21 cellular contexts compared by ENCODE assay signal in genomic region chr4:52612341-52612740, GRCh38.
"Had no signal": no experiment of that assay in that cellular context is flagged by ENCODE, and none has a peak within 500 bp of the region (broad histone marks: within the 10 kb centered on the region; RNA-seq: fewer than 3 reads in every experiment).

No MANE protein-coding gene starts in this region.

- H3K9me3 ChIP-seq: gastrocnemius medialis, heart right ventricle, left lung, lower lobe of right lung, prostate gland, right lobe of liver, tibial artery, upper lobe of right lung, vagina had no signal

- ATAC-seq: gastrocnemius medialis; heart right ventricle; left lung; lower lobe of right lung; stimulated activated memory B cell treated with anti-CD40 and anti-IgM and Interleukin-4, amounts not matched to agents 10 μg/mL and 1 μg/mL and 100 μg/mL, for 72 hours; upper lobe of right lung had no signal

- H3K27me3 Mint-ChIP-seq: naive B cell; stimulated activated memory B cell treated with anti-CD40 and anti-IgM and Interleukin-4, amounts not matched to agents 10 μg/mL and 1 μg/mL and 100 μg/mL, for 72 hours; stimulated activated naive CD8-positive, alpha-beta T cell treated with anti-CD3 and anti-CD28 coated beads, Interleukin-15, Interleukin-2, amounts not matched to agents 100 ng/mL and 50 ng/mL, for 24 hours had no signal

- H3K4me3 Mint-ChIP-seq: naive B cell; nephron; stimulated activated memory B cell treated with anti-CD40 and anti-IgM and Interleukin-4, amounts not matched to agents 10 μg/mL and 1 μg/mL and 100 μg/mL, for 72 hours; stimulated activated naive CD8-positive, alpha-beta T cell treated with anti-CD3 and anti-CD28 coated beads, Interleukin-15, Interleukin-2, amounts not matched to agents 100 ng/mL and 50 ng/mL, for 24 hours had no signal

- H3K9ac ChIP-seq: parathyroid adenoma had no signal

- H3K4me1 Mint-ChIP-seq: stimulated activated memory B cell treated with anti-CD40 and anti-IgM and Interleukin-4, amounts not matched to agents 10 μg/mL and 1 μg/mL and 100 μg/mL, for 72 hours had no signal

- H3K27ac Mint-ChIP-seq: nephron; stimulated activated memory B cell treated with anti-CD40 and anti-IgM and Interleukin-4, amounts not matched to agents 10 μg/mL and 1 μg/mL and 100 μg/mL, for 72 hours; stimulated activated naive CD8-positive, alpha-beta T cell treated with anti-CD3 and anti-CD28 coated beads, Interleukin-15, Interleukin-2, amounts not matched to agents 100 ng/mL and 50 ng/mL, for 24 hours had no signal

- H3K4me3 ChIP-seq: gastrocnemius medialis, heart right ventricle, left lung, lower lobe of right lung, prostate gland, right lobe of liver, tibial artery, upper lobe of right lung, vagina had no signal

- DNase-seq: erythroblast; gastrocnemius medialis; heart right ventricle; hypothalamus; left lung; lower lobe of right lung; mesenchymal stem cell; naive B cell; retina; right lobe of liver; stimulated activated CD4-positive, alpha-beta T cell treated with anti-CD3 and anti-CD28 coated beads, Interleukin-15, amount 100 ng/mL, for 24 hours; stimulated activated CD4-positive, alpha-beta T cell treated with anti-CD3 and anti-CD28 coated beads, Interleukin-1b, Interleukin-23, amount 100 ng/mL, for 48 hours; stimulated activated CD4-positive, alpha-beta T cell treated with anti-CD3 and anti-CD28 coated beads, Interleukin-4, amount 100 ng/mL, for 24 hours; tibial artery; upper lobe of right lung had no signal

- H2AFZ ChIP-seq: parathyroid adenoma had no signal

- H3K27me3 ChIP-seq: gastrocnemius medialis, heart right ventricle, left lung, right lobe of liver, tibial artery, upper lobe of right lung, vagina had no signal

- H3K36me3 ChIP-seq: prostate gland, right lobe of liver had no signal

- H3K27ac ChIP-seq: gastrocnemius medialis, heart right ventricle, left lung, lower lobe of right lung, parathyroid adenoma, prostate gland, right lobe of liver, tibial artery, upper lobe of right lung, vagina had no signal

- H3K9me3 Mint-ChIP-seq: stimulated activated memory B cell treated with anti-CD40 and anti-IgM and Interleukin-4, amounts not matched to agents 10 μg/mL and 1 μg/mL and 100 μg/mL, for 72 hours; stimulated activated naive CD8-positive, alpha-beta T cell treated with anti-CD3 and anti-CD28 coated beads, Interleukin-15, Interleukin-2, amounts not matched to agents 100 ng/mL and 50 ng/mL, for 24 hours had no signal

- H3K4me1 ChIP-seq: gastrocnemius medialis, left lung, lower lobe of right lung, parathyroid adenoma, prostate gland, right lobe of liver, tibial artery, upper lobe of right lung, vagina had no signal

- H3K79me2 ChIP-seq: parathyroid adenoma had no signal
